ENCODE assay signal across 15 cellular contexts in the genomic region with DNA sequence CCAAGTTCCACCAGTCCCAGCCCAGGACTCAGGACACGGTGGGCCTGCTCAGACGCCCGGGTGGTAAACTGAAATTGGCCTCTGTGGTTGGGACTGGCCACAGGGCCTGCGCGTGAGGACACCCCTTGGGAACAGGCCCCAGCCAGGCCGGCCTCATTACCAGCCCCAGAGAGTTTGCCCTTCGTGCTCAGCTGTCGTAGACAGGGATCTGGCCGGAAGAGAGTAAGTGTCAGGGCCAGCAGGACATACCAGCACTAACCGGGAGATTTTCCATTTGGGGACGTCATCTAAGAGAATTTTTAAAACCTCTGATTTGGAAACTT. TPM values are rescaled to one million over a fixed set of nuclear protein-coding genes. Genes with fewer than 3 reads are reported as not detected.
"Had no signal": no experiment of that assay in that cellular context is flagged by ENCODE, and none has a peak within 500 bp of the region (broad histone marks: within the 10 kb centered on the region; RNA-seq: fewer than 3 reads in every experiment).

No MANE protein-coding gene starts in this region.

- H2AFZ ChIP-seq: PC-9 had no signal

- H3K4me1 ChIP-seq: Peyer's patch, SJCRH30 had no signal

- H3K4me2 ChIP-seq: KMS-11, PC-9 had no signal

- H3K4me3 ChIP-seq: K562, PC-9, Peyer's patch, SJCRH30 had no signal

- ATAC-seq: Right ventricle myocardium inferior had no signal

- H3K36me3 Mint-ChIP-seq: IgD-negative memory B cell had no signal

- H3K4me3 Mint-ChIP-seq: IgD-negative memory B cell had no signal

- FAIRE-seq: HTR-8/SVneo, K562 had no signal

- H3K36me3 ChIP-seq: Peyer's patch, SJCRH30 had no signal

- H3K27ac Mint-ChIP-seq: IgD-negative memory B cell had no signal

- DNase-seq: NCI-H1105, NCI-H1436 treated with DMSO at 0.1 percent for 48 hours, NCI-H187 treated with DMSO at 0.1 percent for 48 hours, NCI-H2171 treated with DMSO at 0.1 percent for 48 hours had no signal

- H3K27ac ChIP-seq: HL-60, KMS-11, PC-9, Peyer's patch, SJCRH30 had no signal

- H3K9ac ChIP-seq: KMS-11 had no signal

- H3K9me3 ChIP-seq: Peyer's patch, SJCRH30 had no signal

RNA-seq across cellular contexts. Expression of gene RBFOX3, which starts 2.3 kb away (rescaled TPM):
- total RNA-seq: K562, MCF 10A, PC-9, Right ventricle myocardium inferior, RPMI7951 had no signal
- polyA plus RNA-seq: IgD-negative memory B cell, K562 had no signal
